ENCODE assay signal across 12 cellular contexts in the genomic region with DNA sequence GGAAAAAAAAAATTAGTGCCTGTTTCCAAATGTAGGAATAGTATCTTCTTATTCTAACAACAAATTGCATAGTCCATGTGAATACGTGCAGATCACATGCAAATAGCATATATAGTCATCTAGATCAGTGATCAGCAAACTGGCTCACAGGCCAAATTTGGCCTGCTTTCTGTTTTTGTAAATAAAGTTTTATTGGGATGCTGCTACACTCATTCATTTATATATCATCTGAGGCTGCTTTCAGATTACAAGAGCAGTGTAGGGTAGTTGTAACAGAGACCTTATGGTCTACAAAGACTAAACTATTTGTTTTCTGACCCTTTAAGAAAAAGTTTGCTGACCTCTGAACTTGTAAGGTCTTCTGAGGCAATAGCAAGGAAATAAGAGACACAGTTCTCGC.
DNase-seq lines count a peak whose midpoint lies in the region; ATAC-seq, FAIRE-seq and TF ChIP-seq lines count a peak whose summit lies in the region.
"Had no signal": no experiment of that assay in that cellular context is flagged by ENCODE, and none has a peak within 500 bp of the region (broad histone marks: within the 10 kb centered on the region; RNA-seq: fewer than 3 reads in every experiment).

No MANE protein-coding gene starts in this region.

- H3K27me3 ChIP-seq in subcutaneous abdominal adipose tissue (ENCODE audit: control insufficient read depth in 5 of 5, insufficient read depth in 4 of 5, low read length in 5 of 5), result no peaks in the 10 kb centered on the region
- H3K27me3 ChIP-seq: BLaER1 treated with 17β-estradiol and CSF1 and Interleukin-3, amounts not matched to agents 10 nM and 100 nM had no signal

- DNase-seq in activated T-cell treated with anti-CD3 and anti-CD28 coated beads, Interleukin-2, amount 50 U/mL, for 72 hours, result no peak
- no peak for DNase-seq in activated T-cell treated with anti-CD3 and anti-CD28 coated beads, Interleukin-2, amount 50 U/mL, for 48 hours
- DNase-seq in choroid plexus epithelial cell (ENCODE audit: low read depth), result peak; percentile 44
- no peak for DNase-seq in kidney
- DNase-seq in CD14-positive monocyte (ENCODE audit: low spot score), result no peak

- no peak overlapping the region for H3K4me3 Mint-ChIP-seq in activated T-cell treated with anti-CD3 and anti-CD28 coated beads, Interleukin-2, amount 50 U/mL, for 72 hours
- H3K4me3 Mint-ChIP-seq in activated T-helper 17 cell treated with anti-CD3 and anti-CD28 coated beads, Interleukin-2, amount 50 U/mL, for 72 hours, result no peak overlapping the region
- H3K4me3 Mint-ChIP-seq in CD14-positive monocyte, result no peak overlapping the region
- H3K4me3 Mint-ChIP-seq: CD4-positive, alpha-beta memory T cell; IgD-negative memory B cell had no signal

- H3K36me3 ChIP-seq in subcutaneous abdominal adipose tissue (ENCODE audit: control insufficient read depth in 5 of 5, insufficient read depth in 5 of 5, low read length in 5 of 5), result peaks cover 0 to 5% (median 3%) of the 10 kb centered on the region in 5 donors
- H3K36me3 ChIP-seq in kidney (ENCODE audit: control insufficient read depth in 1 of 2, insufficient read depth in 2 of 2, low read length in 2 of 2), result peaks cover 3 to 4% of the 10 kb centered on the region in 2 donors

- H3K27ac ChIP-seq in subcutaneous abdominal adipose tissue (ENCODE audit: low read depth, low read length), result peak overlapping the region; percentile 48
- H3K27ac ChIP-seq in kidney (ENCODE audit: low read depth in 2 of 2, low read length in 2 of 2), result no peak overlapping the region
- H3K27ac ChIP-seq: BLaER1 treated with 17β-estradiol and CSF1 and Interleukin-3, amounts not matched to agents 10 nM and 100 nM had no signal

- intact Hi-C loops in kidney (cut with DNase I), result no loop called here
- intact Hi-C loops in CD14-positive monocyte (cut with micrococcal nuclease), result loop anchor here in 1 of 2 donors (2.0 kb wide), 1 partner anchor 73 kb away; no protein-coding TSS in a partner anchor

- TF ChIP-seq CTCF in choroid plexus epithelial cell (conservative IDR thresholded peaks at IDR 0.05; ENCODE audit: low read depth, low read length) (no peak), kidney (IDR thresholded peaks at IDR 0.05; ENCODE audit: borderline replicate concordance, extremely low read depth, insufficient read depth) (no peak), CD14-positive monocyte (IDR thresholded peaks at IDR 0.05) (no peak)

- ATAC-seq in activated T-cell treated with anti-CD3 and anti-CD28 coated beads, Interleukin-2, amount 50 U/mL, for 72 hours (replicated peaks in 1 of 2), result no peak
- ATAC-seq in activated T-helper 17 cell treated with anti-CD3 and anti-CD28 coated beads, Interleukin-2, amount 50 U/mL, for 72 hours (replicated peaks), result no peak
- ATAC-seq in HG02623 (IDR thresholded peaks at IDR 0.05; ENCODE audit: unreplicated experiment), result no peak

- H3K27ac Mint-ChIP-seq in activated T-cell treated with anti-CD3 and anti-CD28 coated beads, Interleukin-2, amount 50 U/mL, for 72 hours, result peak overlapping the region; percentile 79
- H3K27ac Mint-ChIP-seq in activated T-helper 17 cell treated with anti-CD3 and anti-CD28 coated beads, Interleukin-2, amount 50 U/mL, for 72 hours, result peak overlapping the region; percentile 72
- H3K27ac Mint-ChIP-seq in CD14-positive monocyte, result no peak overlapping the region
- H3K27ac Mint-ChIP-seq: IgD-negative memory B cell had no signal

- FAIRE-seq in kidney (lab: Jason Lieb, UNC), result no peak
- FAIRE-seq: A204.1 had no signal

- no peak overlapping the region for H3K4me3 ChIP-seq in choroid plexus epithelial cell (ENCODE audit: low read depth, low read length)
- H3K4me3 ChIP-seq in subcutaneous abdominal adipose tissue (ENCODE audit: low read depth in 1 of 5, low read length in 5 of 5), result no peak overlapping the region
- H3K4me3 ChIP-seq in kidney (ENCODE audit: low read length in 2 of 2), result no peak overlapping the region
- H3K4me3 ChIP-seq: BLaER1 treated with 17β-estradiol and CSF1 and Interleukin-3, amounts not matched to agents 10 nM and 100 nM had no signal

- no peaks in the 10 kb centered on the region for H3K27me3 Mint-ChIP-seq in activated T-cell treated with anti-CD3 and anti-CD28 coated beads, Interleukin-2, amount 50 U/mL, for 72 hours (ENCODE audit: low read depth)
- no peaks in the 10 kb centered on the region for H3K27me3 Mint-ChIP-seq in activated T-helper 17 cell treated with anti-CD3 and anti-CD28 coated beads, Interleukin-2, amount 50 U/mL, for 72 hours
- H3K27me3 Mint-ChIP-seq in CD14-positive monocyte (ENCODE audit: low read depth in 3 of 3), result peaks cover 0 to 1% (median 0%) of the 10 kb centered on the region in 3 donors
- H3K27me3 Mint-ChIP-seq: CD4-positive, alpha-beta memory T cell; IgD-negative memory B cell had no signal

- H3K9me3 Mint-ChIP-seq in activated T-cell treated with anti-CD3 and anti-CD28 coated beads, Interleukin-2, amount 50 U/mL, for 72 hours, result no peaks in the 10 kb centered on the region
- no peaks in the 10 kb centered on the region for H3K9me3 Mint-ChIP-seq in activated T-helper 17 cell treated with anti-CD3 and anti-CD28 coated beads, Interleukin-2, amount 50 U/mL, for 72 hours
- H3K9me3 Mint-ChIP-seq in CD14-positive monocyte, result no peaks in the 10 kb centered on the region
- H3K9me3 Mint-ChIP-seq: CD4-positive, alpha-beta memory T cell; IgD-negative memory B cell had no signal

- no peak overlapping the region for H3K9ac ChIP-seq in subcutaneous abdominal adipose tissue (ENCODE audit: low read length in 5 of 5)
- H3K9ac ChIP-seq in kidney (ENCODE audit: low read length in 2 of 2), result no peak overlapping the region
- H3K9ac ChIP-seq: BLaER1 treated with 17β-estradiol and CSF1 and Interleukin-3, amounts not matched to agents 10 nM and 100 nM had no signal

- H3K4me1 ChIP-seq in subcutaneous abdominal adipose tissue (ENCODE audit: control insufficient read depth in 5 of 5, insufficient read depth in 5 of 5, low read length in 5 of 5) (peaks cover 0 to 13% (median 9%) of the 10 kb centered on the region in 5 donors), kidney (ENCODE audit: control insufficient read depth in 1 of 2, insufficient read depth in 1 of 2, low read depth in 1 of 2, low read length in 2 of 2) (peaks cover 0 to 3% of the 10 kb centered on the region in 2 donors)
- H3K4me1 ChIP-seq: BLaER1 treated with 17β-estradiol and CSF1 and Interleukin-3, amounts not matched to agents 10 nM and 100 nM had no signal

- H3K36me3 Mint-ChIP-seq in activated T-cell treated with anti-CD3 and anti-CD28 coated beads, Interleukin-2, amount 50 U/mL, for 72 hours (ENCODE audit: insufficient read depth in 2 of 2), result peaks cover 6 to 28% of the 10 kb centered on the region in 2 donors
- peaks cover 88% of the 10 kb centered on the region for H3K36me3 Mint-ChIP-seq in activated T-helper 17 cell treated with anti-CD3 and anti-CD28 coated beads, Interleukin-2, amount 50 U/mL, for 72 hours (ENCODE audit: low read depth)
- peaks cover 21 to 23% of the 10 kb centered on the region in 2 donors for H3K36me3 Mint-ChIP-seq in CD14-positive monocyte

- H3K4me1 Mint-ChIP-seq in activated T-cell treated with anti-CD3 and anti-CD28 coated beads, Interleukin-2, amount 50 U/mL, for 72 hours (ENCODE audit: low read depth), result no peaks in the 10 kb centered on the region
- H3K4me1 Mint-ChIP-seq in activated T-helper 17 cell treated with anti-CD3 and anti-CD28 coated beads, Interleukin-2, amount 50 U/mL, for 72 hours, result peaks cover 5% of the 10 kb centered on the region
- H3K4me1 Mint-ChIP-seq in CD14-positive monocyte, result no peaks in the 10 kb centered on the region
- H3K4me1 Mint-ChIP-seq: IgD-negative memory B cell had no signal

- H3K9me3 ChIP-seq in subcutaneous abdominal adipose tissue (ENCODE audit: control insufficient read depth in 5 of 5, low read length in 5 of 5), result no peaks in the 10 kb centered on the region
- H3K9me3 ChIP-seq in kidney (ENCODE audit: control insufficient read depth in 1 of 2, low read length in 2 of 2), result no peaks in the 10 kb centered on the region
- H3K9me3 ChIP-seq: BLaER1 treated with 17β-estradiol and CSF1 and Interleukin-3, amounts not matched to agents 10 nM and 100 nM had no signal

Comparison
In these comparisons a context has a peak if more than half of its experiments do, and no peak if none do; other contexts are left out.
1. H3K27ac Mint-ChIP-seq: peak in activated T-cell treated with anti-CD3 and anti-CD28 coated beads, Interleukin-2, amount 50 U/mL, for 72 hours (single experiment) and activated T-helper 17 cell treated with anti-CD3 and anti-CD28 coated beads, Interleukin-2, amount 50 U/mL, for 72 hours (single experiment); none in CD14-positive monocyte (0 of 7).